Comparison of ENCODE assay signal across 15 cellular contexts in genomic region chr9:94649100-94649855, GRCh38. TPM values are rescaled to one million over a fixed set of nuclear protein-coding genes. Genes with fewer than 3 reads are reported as not detected.
DNase-seq lines count a peak whose midpoint lies in the region; ATAC-seq and TF ChIP-seq lines count a peak whose summit lies in the region.
"Had no signal": no experiment of that assay in that cellular context is flagged by ENCODE, and none has a peak within 500 bp of the region (broad histone marks: within the 10 kb centered on the region; RNA-seq: fewer than 3 reads in every experiment).

No MANE protein-coding gene starts in this region.

- no peak overlapping the region for H2AFZ ChIP-seq in Karpas-422 (ENCODE audit: low read length)

- TF ChIP-seq POLR2A in ovary (IDR thresholded peaks at IDR 0.05): no peak
- no peak for TF ChIP-seq POLR2A in sigmoid colon (IDR thresholded peaks at IDR 0.05)

- H3K79me2 ChIP-seq in Karpas-422 (ENCODE audit: low read length): no peaks in the 10 kb centered on the region

- no peaks in the 10 kb centered on the region for H4K20me1 ChIP-seq in Karpas-422 (ENCODE audit: insufficient read depth, low read depth, low read length)

- CTCF ChIA-PET in BJ (lab: Yijun Ruan, JAX): interaction anchor here (1.3 to 1.9 kb wide), 3 partner anchors 19 to 482 kb away, joined by 5 to 6 read pairs (median 6); no protein-coding TSS in a partner anchor

- H3K4me2 ChIP-seq in Karpas-422 (ENCODE audit: low read depth, low read length, poor library complexity, severe bottlenecking): no peak overlapping the region

- H3K4me3 ChIP-seq in BJ (ENCODE audit: low read depth, low read length) (no peak overlapping the region), MG63 (no peak overlapping the region), astrocyte of the spinal cord (ENCODE audit: low read depth, low read length) (no peak overlapping the region), muscle layer of duodenum (ENCODE audit: low read depth in 1 of 2, low read length in 2 of 2) (no peak overlapping the region), ovary (no peak overlapping the region), sigmoid colon (no peak overlapping the region), Karpas-422 (ENCODE audit: low read length) (no peak overlapping the region)

- no peak overlapping the region for H3K9ac ChIP-seq in Karpas-422 (ENCODE audit: low read length)

- no peaks in the 10 kb centered on the region for H3K9me3 ChIP-seq in MG63
- no peaks in the 10 kb centered on the region for H3K9me3 ChIP-seq in muscle layer of duodenum (ENCODE audit: control insufficient read depth in 1 of 2, low read length in 2 of 2)
- no peaks in the 10 kb centered on the region for H3K9me3 ChIP-seq in ovary
- no peaks in the 10 kb centered on the region for H3K9me3 ChIP-seq in sigmoid colon
- no peaks in the 10 kb centered on the region for H3K9me3 ChIP-seq in Karpas-422 (ENCODE audit: low read length)

- TF ChIP-seq CTCF in BJ (IDR thresholded peaks at IDR 0.05; ENCODE audit: insufficient read depth, low read depth, low read length) (no peak), astrocyte of the spinal cord (IDR thresholded peaks at IDR 0.05; ENCODE audit: low read depth, low read length) (no peak), ovary (IDR thresholded peaks at IDR 0.05) (no peak), sigmoid colon (IDR thresholded peaks at IDR 0.05) (no peak)

- no peaks in the 10 kb centered on the region for H3K36me3 ChIP-seq in BJ (ENCODE audit: control insufficient read depth, insufficient read depth, low read length)
- no peaks in the 10 kb centered on the region for H3K36me3 ChIP-seq in MG63
- no peaks in the 10 kb centered on the region for H3K36me3 ChIP-seq in muscle layer of duodenum (ENCODE audit: control insufficient read depth in 1 of 2, insufficient read depth in 2 of 2, low read length in 2 of 2)
- no peaks in the 10 kb centered on the region for H3K36me3 ChIP-seq in ovary
- H3K36me3 ChIP-seq in sigmoid colon: no peaks in the 10 kb centered on the region
- H3K36me3 ChIP-seq in Karpas-422 (ENCODE audit: insufficient read depth, low read length): no peaks in the 10 kb centered on the region

- H3K9me2 ChIP-seq in Karpas-422 (replicated peaks; ENCODE audit: insufficient read depth, low read length): no peaks in the 10 kb centered on the region

- in situ Hi-C loops in astrocyte of the spinal cord (cut with HindIII; ENCODE audit: low sequenced_read_pairs): no loop called here

- no peak for ATAC-seq in HG02885 (IDR thresholded peaks at IDR 0.05; ENCODE audit: poor library complexity, unreplicated experiment)

- H3K4me1 ChIP-seq in muscle layer of duodenum (ENCODE audit: control insufficient read depth in 1 of 2, insufficient read depth in 2 of 2, low read length in 2 of 2): peaks cover 0 to 11% of the 10 kb centered on the region in 2 donors
- H3K4me1 ChIP-seq in ovary (ENCODE audit: insufficient read depth): no peaks in the 10 kb centered on the region
- H3K4me1 ChIP-seq in sigmoid colon: no peaks in the 10 kb centered on the region
- no peaks in the 10 kb centered on the region for H3K4me1 ChIP-seq in Karpas-422 (ENCODE audit: low read length)

- H3K27ac ChIP-seq in muscle layer of duodenum (ENCODE audit: low read length) (peak overlapping the region; percentile 7), ovary (no peak overlapping the region), sigmoid colon (peak overlapping the region in 1 of 4 donors; percentile 44), Karpas-422 (ENCODE audit: low read length) (no peak overlapping the region)

- TF ChIP-seq EP300 in ovary (IDR thresholded peaks at IDR 0.05) (no peak), sigmoid colon (IDR thresholded peaks at IDR 0.05) (no peak)

- intact Hi-C loops in ovary (cut with DNase I): no loop called here
- intact Hi-C loops in sigmoid colon (cut with DNase I): no loop called here

- POLR2A ChIA-PET in BJ (lab: Charles Lee): interaction anchor here (0.6 kb wide), 1 partner anchor 669 kb away, joined by 4 read pairs; no protein-coding TSS in a partner anchor

- no peaks in the 10 kb centered on the region; the same call in 1 of the 2 replicates for H3K27me3 ChIP-seq in BJ (ENCODE audit: control insufficient read depth, insufficient read depth, low read length)
- no peaks in the 10 kb centered on the region for H3K27me3 ChIP-seq in MG63
- H3K27me3 ChIP-seq in muscle layer of duodenum (ENCODE audit: low read depth, low read length): no peaks in the 10 kb centered on the region
- H3K27me3 ChIP-seq in ovary: no peaks in the 10 kb centered on the region
- H3K27me3 ChIP-seq in sigmoid colon: no peaks in the 10 kb centered on the region
- no peaks in the 10 kb centered on the region for H3K27me3 ChIP-seq in Karpas-422 (ENCODE audit: low read length)

- DNase-seq in BJ (ENCODE audit: low read depth) (peak; percentile 94), MG63 (peak; percentile 80), astrocyte of the spinal cord (ENCODE audit: low read depth, low spot score) (peak; percentile 42), ovary (no peak), sigmoid colon (no peak), Karpas-422 (no peak)
- DNase-seq: DMS153; effector CD4-positive, alpha-beta T cell; NCI-H2029; stimulated activated CD4-positive, alpha-beta T cell treated with anti-CD3 and anti-CD28 coated beads, Interleukin-1b, Interleukin-23, amount 100 ng/mL, for 48 hours had no signal

- 62 to 67% (median 65%) methylated on average over 14 of the region's 14 CpGs for WGBS in ovary, 3 donors
- WGBS in sigmoid colon, 2 donors: 71 to 76% methylated on average over 14 of the region's 14 CpGs

RNA-seq across cellular contexts. Expression of gene FBP1, which starts 10.0 kb away (rescaled TPM):
- polyA plus RNA-seq in BJ (2011; rRNA removed): 0.15 and 0.23 TPM in 2 replicates
- polyA minus RNA-seq in BJ (2011; rRNA and poly(A)+ RNA removed): not detected in 2 replicates
- 0.96 TPM in 1 of 2 replicates, not detected in the other for total RNA-seq in MG63 (2014; rRNA removed; shearing (Covaris generic); ENCODE audit: low replicate concordance)
- 1 to 10 TPM in 5 of 7 donors, under 1 TPM in 2; 0.30 to 4.6 (median 2.9) TPM for total RNA-seq in ovary
- 10 to 100 TPM in 1 of 2 donors, 1 to 10 TPM in 1; 1.2 to 16.9 TPM for polyA plus RNA-seq in ovary
- 1 to 10 TPM; 2.2 to 8.2 (median 6.3) TPM for total RNA-seq in sigmoid colon
- polyA plus RNA-seq in sigmoid colon: 10 to 100 TPM; 32.2 to 48.8 (median 39.6) TPM
- not detected in 2 replicates for total RNA-seq in Karpas-422 (2014; rRNA removed; shearing (Covaris generic); ENCODE audit: low replicate concordance)
- total RNA-seq: activated T-helper 1 cell treated with anti-CD3 and anti-CD28 coated beads, Interleukin-12 subunit alpha, Interleukin-12 subunit beta, Interleukin-2, Interleukin-4 antibody, amounts not matched to agents 30 ng/mL and 10 ng/mL and 1 ng/mL, durations not matched to agents 14 hours and 24 hours and 36 hours had no signal

RNA-seq across cellular contexts. Expression of gene FBP2, which starts 55.7 kb away (rescaled TPM):
- not detected in 2 replicates for polyA plus RNA-seq in BJ (2011; rRNA removed)
- polyA minus RNA-seq in BJ (2011; rRNA and poly(A)+ RNA removed): not detected in 2 replicates
- total RNA-seq in MG63 (2014; rRNA removed; shearing (Covaris generic); ENCODE audit: low replicate concordance): not detected in 2 replicates
- not detected for total RNA-seq in ovary
- polyA plus RNA-seq in ovary: not detected
- not detected for total RNA-seq in sigmoid colon
- polyA plus RNA-seq in sigmoid colon: under 1 TPM in 1 of 3 donors, not detected in 2; 0.04 TPM
- total RNA-seq in Karpas-422 (2014; rRNA removed; shearing (Covaris generic); ENCODE audit: low replicate concordance): not detected in 2 replicates
- total RNA-seq: activated T-helper 1 cell treated with anti-CD3 and anti-CD28 coated beads, Interleukin-12 subunit alpha, Interleukin-12 subunit beta, Interleukin-2, Interleukin-4 antibody, amounts not matched to agents 30 ng/mL and 10 ng/mL and 1 ng/mL, durations not matched to agents 14 hours and 24 hours and 36 hours; liver; T-helper 1 cell treated with Interleukin-12 subunit alpha and Interleukin-12 subunit beta and Interleukin-4 antibody, amounts not matched to agents 30 ng/mL and 1 ng/mL, for 36 hours had no signal
- polyA plus RNA-seq: liver had no signal

Comparison
In these comparisons a context has a peak if more than half of its experiments do, and no peak if none do; other contexts are left out.
1. DNase-seq: peak in BJ (single experiment), MG63 (single experiment) and astrocyte of the spinal cord (single experiment); none in ovary (0 of 5), sigmoid colon (single experiment) and Karpas-422 (single experiment).